In the genomic region with DNA sequence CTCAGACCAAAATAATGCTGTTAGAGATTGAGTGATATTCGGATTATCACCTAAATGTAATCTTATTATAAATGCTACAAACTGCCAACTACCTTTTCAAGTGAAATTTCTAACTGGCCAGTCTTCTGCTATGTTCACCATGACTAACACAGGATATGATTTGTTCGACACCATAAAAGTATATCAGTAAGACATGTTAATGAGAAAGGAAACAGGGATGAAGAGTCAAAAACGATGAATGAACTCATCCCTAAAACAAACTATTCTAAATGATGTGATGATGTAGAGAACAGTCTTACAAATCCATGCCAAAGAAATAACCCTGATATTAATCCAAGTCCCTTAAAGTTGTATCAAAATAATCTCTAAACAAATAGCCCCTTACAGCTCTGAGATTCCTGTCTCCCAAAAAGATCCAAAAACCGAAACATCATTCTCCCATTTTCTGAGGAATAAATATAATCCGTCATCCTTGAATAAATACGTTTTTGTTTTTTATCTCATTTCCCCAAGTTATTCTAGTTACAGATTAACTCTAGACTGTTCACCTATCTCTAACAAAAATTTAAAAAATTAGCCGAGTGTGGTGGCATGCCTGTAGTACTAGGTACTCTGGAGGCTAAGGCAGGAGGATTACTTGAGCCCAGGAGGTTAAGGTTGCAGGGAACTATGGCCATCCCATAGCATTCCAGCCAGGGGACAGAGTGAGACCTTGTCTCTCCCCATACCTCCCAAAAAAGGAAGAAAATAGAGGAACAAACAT, we compare ENCODE assay signal across 1 cellular context.
TF ChIP-seq lines count a peak whose summit lies in the region.

No MANE protein-coding gene starts in this region.

TF ChIP-seq in IMR-90, 13 proteins besides CTCF, POLR2A, EP300 and RAD21:
- TF ChIP-seq MAFK (IDR thresholded peaks at IDR 0.05; ENCODE audit: low read depth, low read length): no peak
- TF ChIP-seq, protein P1, sequence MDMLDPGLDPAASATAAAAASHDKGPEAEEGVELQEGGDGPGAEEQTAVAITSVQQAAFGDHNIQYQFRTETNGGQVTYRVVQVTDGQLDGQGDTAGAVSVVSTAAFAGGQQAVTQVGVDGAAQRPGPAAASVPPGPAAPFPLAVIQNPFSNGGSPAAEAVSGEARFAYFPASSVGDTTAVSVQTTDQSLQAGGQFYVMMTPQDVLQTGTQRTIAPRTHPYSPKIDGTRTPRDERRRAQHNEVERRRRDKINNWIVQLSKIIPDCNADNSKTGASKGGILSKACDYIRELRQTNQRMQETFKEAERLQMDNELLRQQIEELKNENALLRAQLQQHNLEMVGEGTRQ (IDR thresholded peaks at IDR 0.05; ENCODE audit: low read depth, low read length): no peak
- TF ChIP-seq, protein P2, sequence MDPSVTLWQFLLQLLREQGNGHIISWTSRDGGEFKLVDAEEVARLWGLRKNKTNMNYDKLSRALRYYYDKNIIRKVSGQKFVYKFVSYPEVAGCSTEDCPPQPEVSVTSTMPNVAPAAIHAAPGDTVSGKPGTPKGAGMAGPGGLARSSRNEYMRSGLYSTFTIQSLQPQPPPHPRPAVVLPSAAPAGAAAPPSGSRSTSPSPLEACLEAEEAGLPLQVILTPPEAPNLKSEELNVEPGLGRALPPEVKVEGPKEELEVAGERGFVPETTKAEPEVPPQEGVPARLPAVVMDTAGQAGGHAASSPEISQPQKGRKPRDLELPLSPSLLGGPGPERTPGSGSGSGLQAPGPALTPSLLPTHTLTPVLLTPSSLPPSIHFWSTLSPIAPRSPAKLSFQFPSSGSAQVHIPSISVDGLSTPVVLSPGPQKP (IDR thresholded peaks at IDR 0.05; ENCODE audit: borderline replicate concordance, low read depth, low read length): no peak
- TF ChIP-seq MAZ (IDR thresholded peaks at IDR 0.05; ENCODE audit: borderline replicate concordance, low read depth, low read length): no peak
- TF ChIP-seq FOS (IDR thresholded peaks at IDR 0.05; ENCODE audit: low read depth, low read length): no peak
- no peak for TF ChIP-seq BHLHE40 (IDR thresholded peaks at IDR 0.05; ENCODE audit: low read depth, low read length)
- TF ChIP-seq NFE2L2 (IDR thresholded peaks at IDR 0.05; ENCODE audit: low read depth, low read length): no peak
- no peak for TF ChIP-seq RFX5 (IDR thresholded peaks at IDR 0.05; ENCODE audit: low read depth, low read length)
- TF ChIP-seq RCOR1 (IDR thresholded peaks at IDR 0.05; ENCODE audit: insufficient replicate concordance, low read length): no peak
- TF ChIP-seq SMC3 (IDR thresholded peaks at IDR 0.05; ENCODE audit: low read depth, low read length): no peak
- TF ChIP-seq CHD1 (IDR thresholded peaks at IDR 0.05; ENCODE audit: low read depth, low read length): no peak
